ENCODE assay signal across 8 cellular contexts in genomic region chr16:21555621-21556020, GRCh38. TPM values are rescaled to one million over a fixed set of nuclear protein-coding genes. Genes with fewer than 3 reads are reported as not detected.
A peak's percentile ranks its signal among the peaks of the same experiment; 100 is the strongest.
DNase-seq lines count a peak whose midpoint lies in the region; ATAC-seq and TF ChIP-seq lines count a peak whose summit lies in the region.
"Not testable (repeated sequence)": the region's sequence is repeated elsewhere in the genome, so short reads cannot be mapped to it uniquely, and the experiment has no call there.

No MANE protein-coding gene starts in this region.

- not testable (repeated sequence) for H3K9me3 ChIP-seq in DND-41 (ENCODE audit: insufficient read depth, low read length, severe bottlenecking); Loucy (ENCODE audit: insufficient read depth, low read depth, low read length); gastrocnemius medialis; suprapubic skin

- POLR2A ChIA-PET in activated CD4-positive, alpha-beta T cell treated with anti-CD3 and anti-CD28 coated beads for 36 hours (lab: Charles Lee): not testable (repeated sequence)

- H3K9ac ChIP-seq in DND-41 (ENCODE audit: low read depth, low read length); Loucy (ENCODE audit: low read depth, low read length, poor library complexity, severe bottlenecking): not testable (repeated sequence)

- H3K9me3 Mint-ChIP-seq in activated CD4-positive, alpha-beta T cell treated with anti-CD3 and anti-CD28 coated beads for 36 hours (ENCODE audit: low read depth); activated naive CD4-positive, alpha-beta T cell treated with anti-CD3 and anti-CD28 coated beads, Interleukin-2, amount 50 U/mL, for 72 hours; dendritic cell treated with granulocyte-macrophage colony-stimulating factor and Interleukin-4, amounts not matched to agents 40 ng/mL and 50 ng/mL, for 4 days; memory B cell: not testable (repeated sequence)

- intact Hi-C loops in activated CD4-positive, alpha-beta T cell treated with anti-CD3 and anti-CD28 coated beads for 36 hours (cut with DNase I, micrococcal nuclease): loop anchor here (1.0 to 10.0 kb wide), 6 partner anchors 51 to 1393 kb away; no protein-coding TSS in a partner anchor
- intact Hi-C loops in dendritic cell treated with granulocyte-macrophage colony-stimulating factor and Interleukin-4, amounts not matched to agents 40 ng/mL and 50 ng/mL, for 4 days (cut with micrococcal nuclease): loop anchor here (5.0 kb wide), 2 partner anchors 368 to 1507 kb away; no protein-coding TSS in a partner anchor
- intact Hi-C loops in gastrocnemius medialis (cut with DNase I; ENCODE audit: low total_unique reads): loop anchor here (10.0 kb wide), 1 partner anchor 401 kb away; the partner anchor contains the start of genes DNAH3 and LDAF1

- H3K9me2 ChIP-seq in Loucy (replicated peaks; ENCODE audit: low read depth, low read length): not testable (repeated sequence)

- TF ChIP-seq POLR2A in gastrocnemius medialis (IDR thresholded peaks at IDR 0.05); suprapubic skin (IDR thresholded peaks at IDR 0.05): not testable (repeated sequence)

- H3K4me3 Mint-ChIP-seq in activated CD4-positive, alpha-beta T cell treated with anti-CD3 and anti-CD28 coated beads for 36 hours; dendritic cell treated with granulocyte-macrophage colony-stimulating factor and Interleukin-4, amounts not matched to agents 40 ng/mL and 50 ng/mL, for 4 days; memory B cell: not testable (repeated sequence)

- H3K4me3 ChIP-seq in DND-41 (ENCODE audit: low read depth in 1 of 2, low read length in 2 of 2); Loucy (ENCODE audit: low read length, poor library complexity, severe bottlenecking); gastrocnemius medialis; suprapubic skin: not testable (repeated sequence)

- H3K27ac Mint-ChIP-seq in activated CD4-positive, alpha-beta T cell treated with anti-CD3 and anti-CD28 coated beads for 36 hours: peak overlapping the region; percentile 72
- H3K27ac Mint-ChIP-seq in activated naive CD4-positive, alpha-beta T cell treated with anti-CD3 and anti-CD28 coated beads, Interleukin-2, amount 50 U/mL, for 72 hours: peak overlapping the region; percentile 22 to 82
- peak overlapping the region; percentile 48 for H3K27ac Mint-ChIP-seq in dendritic cell treated with granulocyte-macrophage colony-stimulating factor and Interleukin-4, amounts not matched to agents 40 ng/mL and 50 ng/mL, for 4 days
- peak overlapping the region; percentile 87 for H3K27ac Mint-ChIP-seq in memory B cell

- not testable (repeated sequence) for TF ChIP-seq CTCF in DND-41 (IDR thresholded peaks at IDR 0.05; ENCODE audit: borderline replicate concordance, extremely low read depth, low read length, poor library complexity, severe bottlenecking); Loucy (conservative IDR thresholded peaks at IDR 0.05; ENCODE audit: low read length); gastrocnemius medialis (IDR thresholded peaks at IDR 0.05 in 4 of 5, conservative IDR thresholded peaks at IDR 0.05 in 1 of 5); suprapubic skin (IDR thresholded peaks at IDR 0.05)

- peak overlapping the region; percentile 70 for H2AFZ ChIP-seq in DND-41 (ENCODE audit: low read depth, low read length)
- peak overlapping the region; percentile 100; the same call in 1 of the 2 replicates for H2AFZ ChIP-seq in Loucy (ENCODE audit: low read length)

- TF ChIP-seq EP300 in suprapubic skin (IDR thresholded peaks at IDR 0.05): not testable (repeated sequence)

- not testable (repeated sequence) for H3F3A ChIP-seq in Loucy (ENCODE audit: low read depth)

- WGBS in suprapubic skin: 92% methylated on average over 15 of the region's 15 CpGs

- not testable (repeated sequence) for H3K27ac ChIP-seq in DND-41 (ENCODE audit: low read length); suprapubic skin
- H3K27ac ChIP-seq in gastrocnemius medialis: peak overlapping the region; percentile 83 to 90 (median 88)

- peaks cover 11% of the 10 kb centered on the region for H3K4me1 Mint-ChIP-seq in activated CD4-positive, alpha-beta T cell treated with anti-CD3 and anti-CD28 coated beads for 36 hours
- H3K4me1 Mint-ChIP-seq in dendritic cell treated with granulocyte-macrophage colony-stimulating factor and Interleukin-4, amounts not matched to agents 40 ng/mL and 50 ng/mL, for 4 days (ENCODE audit: low read depth): peaks cover 20% of the 10 kb centered on the region
- H3K4me1 Mint-ChIP-seq in memory B cell: peaks cover 11% of the 10 kb centered on the region

- ATAC-seq in DND-41 (ENCODE audit: insufficient read depth, low read depth); activated CD4-positive, alpha-beta T cell treated with anti-CD3 and anti-CD28 coated beads for 36 hours; activated naive CD4-positive, alpha-beta T cell treated with anti-CD3 and anti-CD28 coated beads, Interleukin-2, amount 50 U/mL, for 72 hours; memory B cell (ENCODE audit: low read depth): not testable (repeated sequence)
- peak; percentile 7 to 19 for ATAC-seq in gastrocnemius medialis

- not testable (repeated sequence) for H3K36me3 Mint-ChIP-seq in activated CD4-positive, alpha-beta T cell treated with anti-CD3 and anti-CD28 coated beads for 36 hours (ENCODE audit: low read depth); dendritic cell treated with granulocyte-macrophage colony-stimulating factor and Interleukin-4, amounts not matched to agents 40 ng/mL and 50 ng/mL, for 4 days (ENCODE audit: low read depth); memory B cell
- peaks cover 0 to 14% of the 10 kb centered on the region in 2 donors for H3K36me3 Mint-ChIP-seq in activated naive CD4-positive, alpha-beta T cell treated with anti-CD3 and anti-CD28 coated beads, Interleukin-2, amount 50 U/mL, for 72 hours

- peaks cover 11% of the 10 kb centered on the region for H3K4me1 ChIP-seq in DND-41 (ENCODE audit: insufficient read depth, low read length)
- not testable (repeated sequence) for H3K4me1 ChIP-seq in Loucy (ENCODE audit: insufficient read depth, low read length, poor library complexity, severe bottlenecking)
- peaks cover 21 to 26% of the 10 kb centered on the region in 2 donors for H3K4me1 ChIP-seq in gastrocnemius medialis
- peaks cover 16% of the 10 kb centered on the region for H3K4me1 ChIP-seq in suprapubic skin

- DNase-seq in DND-41; activated CD4-positive, alpha-beta T cell treated with anti-CD3 and anti-CD28 coated beads for 36 hours; memory B cell (ENCODE audit: low spot score in 2 of 2): not testable (repeated sequence)
- peak in 1 of 2 donors; percentile 54 for DNase-seq in activated naive CD4-positive, alpha-beta T cell treated with anti-CD3 and anti-CD28 coated beads, Interleukin-2, amount 50 U/mL, for 72 hours (ENCODE audit: low spot score in 2 of 2)
- peak in 1 of 2 donors; percentile 41 for DNase-seq in gastrocnemius medialis
- peak; percentile 71 to 80 for DNase-seq in suprapubic skin (ENCODE audit: low spot score in 2 of 2)

- CTCF ChIA-PET in activated CD4-positive, alpha-beta T cell treated with anti-CD3 and anti-CD28 coated beads for 36 hours (lab: Charles Lee): interaction anchor here (0.6 to 1.2 kb wide), 6 partner anchors 8 to 57 kb away, joined by 3 to 6 read pairs (median 3); no protein-coding TSS in a partner anchor

- not testable (repeated sequence) for H4K20me1 ChIP-seq in DND-41 (ENCODE audit: insufficient read depth, low read length); Loucy (ENCODE audit: insufficient read depth, low read length, poor library complexity, severe bottlenecking)

- not testable (repeated sequence) for H3K27me3 ChIP-seq in DND-41 (ENCODE audit: insufficient read depth, low read length, poor library complexity); Loucy (ENCODE audit: insufficient read depth, low read length, poor library complexity, severe bottlenecking); gastrocnemius medialis; suprapubic skin

- H3K4me2 ChIP-seq in DND-41 (ENCODE audit: insufficient read depth, low read length); Loucy (ENCODE audit: low read depth, low read length, poor library complexity, severe bottlenecking): not testable (repeated sequence)

- not testable (repeated sequence) for H3K36me3 ChIP-seq in DND-41 (ENCODE audit: insufficient read depth, low read length); Loucy (ENCODE audit: insufficient read depth, low read length); gastrocnemius medialis; suprapubic skin

- not testable (repeated sequence) for H3K27me3 Mint-ChIP-seq in activated CD4-positive, alpha-beta T cell treated with anti-CD3 and anti-CD28 coated beads for 36 hours; memory B cell
- peaks cover 17% of the 10 kb centered on the region for H3K27me3 Mint-ChIP-seq in dendritic cell treated with granulocyte-macrophage colony-stimulating factor and Interleukin-4, amounts not matched to agents 40 ng/mL and 50 ng/mL, for 4 days

- in situ Hi-C loops in gastrocnemius medialis (cut with MboI; ENCODE audit: low sequenced_read_pairs in 4 of 4): not testable (repeated sequence)

- not testable (repeated sequence) for H3K79me2 ChIP-seq in DND-41 (ENCODE audit: insufficient read depth, low read length); Loucy (ENCODE audit: insufficient read depth, low read length)

RNA-seq across cellular contexts. Expression of gene METTL9, which starts 43.8 kb away (rescaled TPM):
- total RNA-seq in activated CD4-positive, alpha-beta T cell treated with anti-CD3 and anti-CD28 coated beads for 36 hours: 10 to 100 TPM; 78.3 to 98.0 TPM
- 100 to 1,000 TPM in 1 of 2 donors, 10 to 100 TPM in 1; 92.2 to 117 TPM for total RNA-seq in activated naive CD4-positive, alpha-beta T cell treated with anti-CD3 and anti-CD28 coated beads, Interleukin-2, amount 50 U/mL, for 72 hours
- 100 to 1,000 TPM in 2 of 4 donors, 10 to 100 TPM in 2; 87.2 to 109 (median 96.8) TPM for total RNA-seq in gastrocnemius medialis
- total RNA-seq in suprapubic skin: 100 to 1,000 TPM in 1 of 4 donors, 10 to 100 TPM in 3; 76.3 to 105 (median 85.7) TPM
